In the genomic region with DNA sequence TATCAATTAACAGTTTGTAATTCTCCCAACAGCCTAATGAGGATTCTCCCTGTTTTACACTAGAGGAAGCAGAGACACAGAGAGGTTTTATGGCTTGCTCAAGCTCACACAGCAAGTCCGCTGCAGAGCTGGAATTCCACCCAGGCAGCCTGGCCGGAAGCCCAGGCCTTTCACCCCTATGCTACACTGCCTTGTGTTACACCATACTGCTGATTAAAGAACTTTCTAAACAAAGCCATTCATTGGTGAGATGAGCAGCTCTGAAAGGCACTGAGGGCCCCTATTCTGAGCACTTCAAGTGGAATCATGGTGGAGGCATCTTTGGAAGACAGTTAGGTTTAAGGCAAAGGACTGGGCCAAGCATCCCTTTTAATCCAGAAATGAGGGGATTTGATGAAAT, we compare ENCODE assay signal across 12 cellular contexts. TPM values are rescaled to one million over a fixed set of nuclear protein-coding genes. Genes with fewer than 3 reads are reported as not detected.
A peak's percentile ranks its signal among the peaks of the same experiment; 100 is the strongest.
DNase-seq lines count a peak whose midpoint lies in the region; ATAC-seq, FAIRE-seq and TF ChIP-seq lines count a peak whose summit lies in the region.
"Had no signal": no experiment of that assay in that cellular context is flagged by ENCODE, and none has a peak within 500 bp of the region (broad histone marks: within the 10 kb centered on the region; RNA-seq: fewer than 3 reads in every experiment).

No MANE protein-coding gene starts in this region.

- no peaks in the 10 kb centered on the region for H3K9me3 Mint-ChIP-seq in HFFc6
- no peaks in the 10 kb centered on the region for H3K9me3 Mint-ChIP-seq in activated CD8-positive, alpha-beta T cell treated with anti-CD3 and anti-CD28 coated beads, Interleukin-2, amount 10 ng/mL, durations not matched to agents 7 days and 5 days (ENCODE audit: insufficient read depth)
- no peaks in the 10 kb centered on the region for H3K9me3 Mint-ChIP-seq in CD8-positive, alpha-beta memory T cell
- no peaks in the 10 kb centered on the region for H3K9me3 Mint-ChIP-seq in activated CD8-positive, alpha-beta T cell treated with anti-CD3 and anti-CD28 coated beads for 36 hours
- H3K9me3 Mint-ChIP-seq: T-helper 2 cell treated with Interferon-gamma antibody and Interleukin-4, amounts not matched to agents 5 μg/mL and 100 μg/mL, for 36 hours had no signal

- H3K4me1 Mint-ChIP-seq in HFFc6 (ENCODE audit: low read depth) = peaks cover 13% of the 10 kb centered on the region
- no peaks in the 10 kb centered on the region for H3K4me1 Mint-ChIP-seq in activated CD8-positive, alpha-beta T cell treated with anti-CD3 and anti-CD28 coated beads, Interleukin-2, amount 10 ng/mL, durations not matched to agents 7 days and 5 days (ENCODE audit: low read depth)
- H3K4me1 Mint-ChIP-seq in CD8-positive, alpha-beta memory T cell = no peaks in the 10 kb centered on the region
- H3K4me1 Mint-ChIP-seq in activated CD8-positive, alpha-beta T cell treated with anti-CD3 and anti-CD28 coated beads for 36 hours (ENCODE audit: low read depth) = no peaks in the 10 kb centered on the region

- CTCF ChIA-PET in activated CD8-positive, alpha-beta T cell treated with anti-CD3 and anti-CD28 coated beads, Interleukin-2, amount 10 ng/mL, durations not matched to agents 7 days and 5 days (lab: Charles Lee) = no interaction called here
- CTCF ChIA-PET in CD8-positive, alpha-beta memory T cell (lab: Charles Lee) = no interaction called here
- CTCF ChIA-PET in activated CD8-positive, alpha-beta T cell treated with anti-CD3 and anti-CD28 coated beads for 36 hours (lab: Charles Lee) = no interaction called here

- peak; percentile 14 for ATAC-seq in left colon
- peak; percentile 13 to 39 for ATAC-seq in gastrocnemius medialis
- no peak for ATAC-seq in activated CD8-positive, alpha-beta T cell treated with anti-CD3 and anti-CD28 coated beads, Interleukin-2, amount 10 ng/mL, durations not matched to agents 7 days and 5 days
- no peak for ATAC-seq in activated CD8-positive, alpha-beta T cell treated with anti-CD3 and anti-CD28 coated beads for 36 hours

- no peaks in the 10 kb centered on the region for H3K27me3 Mint-ChIP-seq in HFFc6 (ENCODE audit: insufficient read depth)
- H3K27me3 Mint-ChIP-seq in activated CD8-positive, alpha-beta T cell treated with anti-CD3 and anti-CD28 coated beads, Interleukin-2, amount 10 ng/mL, durations not matched to agents 7 days and 5 days (ENCODE audit: low read depth) = no peaks in the 10 kb centered on the region
- H3K27me3 Mint-ChIP-seq in CD8-positive, alpha-beta memory T cell = no peaks in the 10 kb centered on the region
- H3K27me3 Mint-ChIP-seq in activated CD8-positive, alpha-beta T cell treated with anti-CD3 and anti-CD28 coated beads for 36 hours = no peaks in the 10 kb centered on the region

- no peak overlapping the region for H3K27ac Mint-ChIP-seq in HFFc6
- H3K27ac Mint-ChIP-seq in activated CD8-positive, alpha-beta T cell treated with anti-CD3 and anti-CD28 coated beads, Interleukin-2, amount 10 ng/mL, durations not matched to agents 7 days and 5 days = no peak overlapping the region
- peak overlapping the region in 1 of 8 donors; percentile 61 for H3K27ac Mint-ChIP-seq in CD8-positive, alpha-beta memory T cell
- no peak overlapping the region for H3K27ac Mint-ChIP-seq in activated CD8-positive, alpha-beta T cell treated with anti-CD3 and anti-CD28 coated beads for 36 hours
- H3K27ac Mint-ChIP-seq: T-helper 2 cell treated with Interferon-gamma antibody and Interleukin-4, amounts not matched to agents 5 μg/mL and 100 μg/mL, for 36 hours had no signal

- intact Hi-C loops in dorsolateral prefrontal cortex (cut with DNase I) = no loop called here
- intact Hi-C loops in left colon (cut with DNase I, micrococcal nuclease) = no loop called here
- intact Hi-C loops in gastrocnemius medialis (cut with DNase I; ENCODE audit: low total_unique reads) = no loop called here
- intact Hi-C loops in activated CD8-positive, alpha-beta T cell treated with anti-CD3 and anti-CD28 coated beads for 36 hours (cut with micrococcal nuclease) = no loop called here

- POLR2A ChIA-PET in activated CD8-positive, alpha-beta T cell treated with anti-CD3 and anti-CD28 coated beads, Interleukin-2, amount 10 ng/mL, durations not matched to agents 7 days and 5 days (lab: Charles Lee) = no interaction called here
- POLR2A ChIA-PET in CD8-positive, alpha-beta memory T cell (lab: Charles Lee) = no interaction called here
- POLR2A ChIA-PET in activated CD8-positive, alpha-beta T cell treated with anti-CD3 and anti-CD28 coated beads for 36 hours (lab: Charles Lee) = interaction anchor here (0.8 to 1.5 kb wide), 2 partner anchors 13 to 29 kb away, joined by 3 to 4 read pairs; no protein-coding TSS in a partner anchor

- H3K27me3 ChIP-seq in dorsolateral prefrontal cortex (no peaks in the 10 kb centered on the region), gastrocnemius medialis (no peaks in the 10 kb centered on the region)
- H3K27me3 ChIP-seq in CD8-positive, alpha-beta memory T cell (ENCODE audit: insufficient read depth, low read length, poor library complexity, severe bottlenecking) = no peaks in the 10 kb centered on the region

- H3K36me3 ChIP-seq in gastrocnemius medialis = no peaks in the 10 kb centered on the region
- H3K36me3 ChIP-seq in CD8-positive, alpha-beta memory T cell (ENCODE audit: insufficient read depth, low read length) = no peaks in the 10 kb centered on the region

- no peak overlapping the region for H3K4me3 Mint-ChIP-seq in HFFc6
- no peak overlapping the region for H3K4me3 Mint-ChIP-seq in activated CD8-positive, alpha-beta T cell treated with anti-CD3 and anti-CD28 coated beads, Interleukin-2, amount 10 ng/mL, durations not matched to agents 7 days and 5 days
- no peak overlapping the region for H3K4me3 Mint-ChIP-seq in CD8-positive, alpha-beta memory T cell
- no peak overlapping the region for H3K4me3 Mint-ChIP-seq in activated CD8-positive, alpha-beta T cell treated with anti-CD3 and anti-CD28 coated beads for 36 hours
- H3K4me3 Mint-ChIP-seq: T-helper 2 cell treated with Interferon-gamma antibody and Interleukin-4, amounts not matched to agents 5 μg/mL and 100 μg/mL, for 36 hours had no signal

- no peak overlapping the region for H3K4me3 ChIP-seq in dorsolateral prefrontal cortex
- no peak overlapping the region for H3K4me3 ChIP-seq in gastrocnemius medialis
- H3K4me3 ChIP-seq in CD8-positive, alpha-beta memory T cell (ENCODE audit: low read length) = no peak overlapping the region

- DNase-seq in HFFc6 = peak; percentile 21
- peak in 8 of 10 donors; percentile 19 to 67 (median 54) for DNase-seq in dorsolateral prefrontal cortex
- DNase-seq in left colon = peak; percentile 16 to 46
- peak in 1 of 2 donors; percentile 60 for DNase-seq in gastrocnemius medialis
- DNase-seq in GM12891 (ENCODE audit: insufficient read length, low spot score) = no peak
- DNase-seq in activated CD8-positive, alpha-beta T cell treated with anti-CD3 and anti-CD28 coated beads, Interleukin-2, amount 10 ng/mL, durations not matched to agents 7 days and 5 days = no peak
- DNase-seq in CD8-positive, alpha-beta memory T cell = no peak
- DNase-seq in activated CD8-positive, alpha-beta T cell treated with anti-CD3 and anti-CD28 coated beads for 36 hours = no peak
- DNase-seq: dermis blood vessel endothelial cell; DMS153; stimulated activated CD8-positive, alpha-beta memory T cell treated with anti-CD3 and anti-CD28 coated beads, Interleukin-4, amount 100 ng/mL, for 48 hours had no signal

- FAIRE-seq in GM12891 (lab: Jason Lieb, UNC) = no peak

- H3K36me3 Mint-ChIP-seq in HFFc6 (ENCODE audit: low read depth) = no peaks in the 10 kb centered on the region
- H3K36me3 Mint-ChIP-seq in activated CD8-positive, alpha-beta T cell treated with anti-CD3 and anti-CD28 coated beads, Interleukin-2, amount 10 ng/mL, durations not matched to agents 7 days and 5 days (ENCODE audit: low read depth) = no peaks in the 10 kb centered on the region
- peaks cover 0 to 3% (median 0%) of the 10 kb centered on the region in 3 donors for H3K36me3 Mint-ChIP-seq in CD8-positive, alpha-beta memory T cell
- no peaks in the 10 kb centered on the region for H3K36me3 Mint-ChIP-seq in activated CD8-positive, alpha-beta T cell treated with anti-CD3 and anti-CD28 coated beads for 36 hours (ENCODE audit: low read depth)

- TF ChIP-seq POLR2A in gastrocnemius medialis (IDR thresholded peaks at IDR 0.05) (no peak), GM12891 (IDR thresholded peaks at IDR 0.05; ENCODE audit: low read depth, low read length) (no peak)

- peaks cover 12 to 15% of the 10 kb centered on the region in 2 donors for H3K4me1 ChIP-seq in gastrocnemius medialis
- H3K4me1 ChIP-seq in CD8-positive, alpha-beta memory T cell (ENCODE audit: insufficient read depth, low read length) = no peaks in the 10 kb centered on the region

- H3K27ac ChIP-seq in dorsolateral prefrontal cortex = peak overlapping the region in 55 of 59 donors; percentile 4 to 87 (median 71)
- peak overlapping the region; percentile 57 to 77 (median 62) for H3K27ac ChIP-seq in gastrocnemius medialis
- no peak overlapping the region for H3K27ac ChIP-seq in CD8-positive, alpha-beta memory T cell (ENCODE audit: low read depth, low read length)

- in situ Hi-C loops in gastrocnemius medialis (cut with MboI; ENCODE audit: low sequenced_read_pairs in 4 of 4) = no loop called here

- no peaks in the 10 kb centered on the region for H3K9me3 ChIP-seq in gastrocnemius medialis
- no peaks in the 10 kb centered on the region for H3K9me3 ChIP-seq in CD8-positive, alpha-beta memory T cell (ENCODE audit: low read length)

- no peak for TF ChIP-seq CTCF in HFFc6 (IDR thresholded peaks at IDR 0.05)
- no peak for TF ChIP-seq CTCF in dorsolateral prefrontal cortex (IDR thresholded peaks at IDR 0.05 in 54 of 56, conservative IDR thresholded peaks at IDR 0.05 in 2 of 56; ENCODE audit: low read depth in 1 of 56, partially characterized antibody in 56 of 56)
- TF ChIP-seq CTCF in gastrocnemius medialis (IDR thresholded peaks at IDR 0.05 in 4 of 5, conservative IDR thresholded peaks at IDR 0.05 in 1 of 5) = no peak
- no peak for TF ChIP-seq CTCF in activated CD8-positive, alpha-beta T cell treated with anti-CD3 and anti-CD28 coated beads for 36 hours (IDR thresholded peaks at IDR 0.05)

TF ChIP-seq in GM12891, 5 proteins besides CTCF, POLR2A, EP300 and RAD21 (continues in another document):
- no peak for TF ChIP-seq POU2F2 (IDR thresholded peaks at IDR 0.05; ENCODE audit: low read depth, low read length)
- TF ChIP-seq TAF1 (IDR thresholded peaks at IDR 0.05; ENCODE audit: low read depth, low read length) = no peak
- TF ChIP-seq PAX5 (IDR thresholded peaks at IDR 0.05; ENCODE audit: insufficient read depth, low read length, severe bottlenecking) = no peak

RNA-seq across cellular contexts. Expression of a gene that starts 14.7 kb away (rescaled TPM):
- 100 to 1,000 TPM; 204 to 228 (median 208) TPM for total RNA-seq in HFFc6 (2021; fragmentation: NEBNext Ultra II Directional; extraction: Animal tissue kit (Norgen Biotek cat#: 25700))
- total RNA-seq in dorsolateral prefrontal cortex (100 to 1,000 TPM; 151 to 291 (median 236) TPM), left colon (100 to 1,000 TPM; 118 to 161 TPM), gastrocnemius medialis (100 to 1,000 TPM in 3 of 4 donors, 10 to 100 TPM in 1; 77.8 to 125 (median 119) TPM)
- 43.5 TPM for polyA plus RNA-seq in GM12891 (2012; ENCODE audit: low read depth, missing spikeins)
- 100 to 1,000 TPM; 201 to 208 TPM for total RNA-seq in activated CD8-positive, alpha-beta T cell treated with anti-CD3 and anti-CD28 coated beads, Interleukin-2, amount 10 ng/mL, durations not matched to agents 7 days and 5 days
- total RNA-seq in CD8-positive, alpha-beta memory T cell = 100 to 1,000 TPM; 329 to 344 TPM
- 28.4 TPM for polyA plus RNA-seq in CD8-positive, alpha-beta memory T cell
- total RNA-seq in activated CD8-positive, alpha-beta T cell treated with anti-CD3 and anti-CD28 coated beads for 36 hours = 100 to 1,000 TPM; 214 to 218 TPM

Comparison
In these comparisons a context has a peak if more than half of its experiments do, and no peak if none do; other contexts are left out.
1. DNase-seq: peak in HFFc6 (single experiment), dorsolateral prefrontal cortex (8 of 10) and left colon (2 of 2); none in GM12891 (single experiment), activated CD8-positive, alpha-beta T cell treated with anti-CD3 and anti-CD28 coated beads, Interleukin-2, amount 10 ng/mL, durations not matched to agents 7 days and 5 days (single experiment), CD8-positive, alpha-beta memory T cell (0 of 5) and activated CD8-positive, alpha-beta T cell treated with anti-CD3 and anti-CD28 coated beads for 36 hours (single experiment).
2. ATAC-seq: peak in left colon (single experiment) and gastrocnemius medialis (2 of 2); none in activated CD8-positive, alpha-beta T cell treated with anti-CD3 and anti-CD28 coated beads, Interleukin-2, amount 10 ng/mL, durations not matched to agents 7 days and 5 days (single experiment) and activated CD8-positive, alpha-beta T cell treated with anti-CD3 and anti-CD28 coated beads for 36 hours (single experiment).